In genomic region chrX:22538581-22538980, GRCh38 we compare ENCODE assay signal across 16 cellular contexts.
"Had no signal": no experiment of that assay in that cellular context is flagged by ENCODE, and none has a peak within 500 bp of the region (broad histone marks: within the 10 kb centered on the region; RNA-seq: fewer than 3 reads in every experiment).

No MANE protein-coding gene starts in this region.

- H3K4me3 ChIP-seq: cardiac muscle cell, hepatocyte, sigmoid colon, stomach had no signal

- H3K36me3 Mint-ChIP-seq: activated naive CD8-positive, alpha-beta T cell treated with anti-CD3 and anti-CD28 coated beads for 36 hours; T-cell had no signal

- H3K4me3 Mint-ChIP-seq: activated naive CD8-positive, alpha-beta T cell treated with anti-CD3 and anti-CD28 coated beads for 36 hours; activated T-helper 1 cell treated with anti-CD3 and anti-CD28 coated beads, Interleukin-12 subunit alpha, Interleukin-12 subunit beta, Interleukin-2, Interleukin-4 antibody, amounts not matched to agents 30 ng/mL and 10 ng/mL and 1 ng/mL, durations not matched to agents 14 hours and 24 hours and 36 hours; endodermal cell; T-cell had no signal

- H3K4me1 ChIP-seq: sigmoid colon, stomach had no signal

- H3K9me3 ChIP-seq: sigmoid colon, stomach had no signal

- H3K27me3 Mint-ChIP-seq: activated naive CD8-positive, alpha-beta T cell treated with anti-CD3 and anti-CD28 coated beads for 36 hours had no signal

- H3K27me3 ChIP-seq: cardiac muscle cell, hepatocyte, sigmoid colon, stomach had no signal

- H3K27ac ChIP-seq: cardiac muscle cell, hepatocyte, sigmoid colon, stomach had no signal

- H3K27ac Mint-ChIP-seq: activated naive CD8-positive, alpha-beta T cell treated with anti-CD3 and anti-CD28 coated beads for 36 hours; activated T-helper 1 cell treated with anti-CD3 and anti-CD28 coated beads, Interleukin-12 subunit alpha, Interleukin-12 subunit beta, Interleukin-2, Interleukin-4 antibody, amounts not matched to agents 30 ng/mL and 10 ng/mL and 1 ng/mL, durations not matched to agents 14 hours and 24 hours and 36 hours; endodermal cell; T-cell had no signal

- ATAC-seq: activated CD4-positive, CD25-positive, alpha-beta regulatory T cell treated with anti-CD3 and anti-CD28 coated beads, Interleukin-2, amount 50 U/mL, for 24 hours; T-cell had no signal

- H3K36me3 ChIP-seq: cardiac muscle cell, sigmoid colon, stomach had no signal

- H3K4me1 Mint-ChIP-seq: activated naive CD8-positive, alpha-beta T cell treated with anti-CD3 and anti-CD28 coated beads for 36 hours; T-cell had no signal

- FAIRE-seq: keratinocyte had no signal

- DNase-seq: activated CD4-positive, alpha-beta T cell treated with anti-CD3 and anti-CD28 coated beads, Interleukin-2, amount 50 U/mL, for 1 hour; activated CD8-positive, alpha-beta memory T cell treated with anti-CD3 and anti-CD28 coated beads for 24 hours; activated naive CD8-positive, alpha-beta T cell treated with anti-CD3 and anti-CD28 coated beads for 36 hours; anterior cingulate cortex; endodermal cell; erythroblast; sigmoid colon; stimulated activated CD4-positive, alpha-beta T cell treated with anti-CD3 and anti-CD28 coated beads, Interleukin-1b, Interleukin-23, amount 100 ng/mL, for 48 hours; stomach; T-cell; T-helper 9 cell had no signal

- H3K9me3 Mint-ChIP-seq: endodermal cell had no signal
